ENCODE assay signal across 13 cellular contexts in the genomic region with DNA sequence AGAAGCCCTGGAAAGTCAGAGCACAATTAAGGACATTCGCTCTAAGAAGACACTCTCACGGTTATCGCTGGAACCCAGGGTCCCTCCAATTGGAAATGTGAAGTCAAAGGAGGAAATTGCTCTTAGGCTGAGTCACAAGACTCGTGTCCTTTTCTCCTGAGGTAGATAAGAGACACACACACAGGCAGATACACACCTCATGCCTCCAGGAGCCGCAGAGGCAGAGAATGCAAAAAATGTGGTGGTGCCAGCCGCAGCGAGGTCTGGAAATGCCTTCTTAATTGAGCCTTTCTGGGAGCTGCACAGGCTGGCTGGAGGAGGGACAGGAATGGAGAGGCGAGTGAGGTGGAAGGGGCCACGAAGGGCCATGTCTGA.
DNase-seq lines count a peak whose midpoint lies in the region; ATAC-seq, FAIRE-seq and TF ChIP-seq lines count a peak whose summit lies in the region.
"Had no signal": no experiment of that assay in that cellular context is flagged by ENCODE, and none has a peak within 500 bp of the region (broad histone marks: within the 10 kb centered on the region; RNA-seq: fewer than 3 reads in every experiment).

No MANE protein-coding gene starts in this region.

- H4K5ac ChIP-seq in H1 (ENCODE audit: insufficient read length, low read depth, low read length), result no peak overlapping the region

- POLR2A ChIA-PET in Caco-2 (lab: Charles Lee) (interaction anchor here (0.6 to 2.1 kb wide), 5 partner anchors 62 to 539 kb away, joined by 3 to 13 read pairs (median 3); no protein-coding TSS in a partner anchor), H1 (lab: Charles Lee; ENCODE audit: partially characterized antibody) (interaction anchor here (1.4 to 4.7 kb wide), 2 partner anchors 26 to 355 kb away, joined by 4 to 19 read pairs; a partner anchor contains a TSS)

- H3K56ac ChIP-seq in H1 (replicated peaks; ENCODE audit: insufficient read length, low read depth, low read length), result no peak overlapping the region

- peaks cover 15% of the 10 kb centered on the region for H3K36me3 Mint-ChIP-seq in Caco-2 (ENCODE audit: insufficient read depth, unreplicated experiment)
- no peaks in the 10 kb centered on the region for H3K36me3 Mint-ChIP-seq in natural killer cell treated with Interleukin-12 subunit alpha and Interleukin-12 subunit beta and Interleukin-15 and Interleukin-18, amount 100 ng/mL, for 72 hours

- peak overlapping the region; percentile 98 for H3K27ac Mint-ChIP-seq in Caco-2 (ENCODE audit: unreplicated experiment)
- H3K27ac Mint-ChIP-seq in natural killer cell treated with Interleukin-12 subunit alpha and Interleukin-12 subunit beta and Interleukin-15 and Interleukin-18, amount 100 ng/mL, for 72 hours, result no peak overlapping the region
- H3K27ac Mint-ChIP-seq: activated T-helper 17 cell treated with anti-CD3 and anti-CD28 coated beads, Interleukin-2, amount 50 U/mL, for 72 hours had no signal

- no peak overlapping the region for H4K8ac ChIP-seq in H1 (ENCODE audit: extremely low read depth, insufficient read depth, low read length)

- H3K18ac ChIP-seq in H1 (ENCODE audit: extremely low read depth, low read length), result peak overlapping the region; percentile 10

- no peak overlapping the region for H2BK120ac ChIP-seq in H1 (replicated peaks; ENCODE audit: low read depth, low read length)

- intact Hi-C loops in Caco-2 (cut with micrococcal nuclease; ENCODE audit: unreplicated experiment) (loop anchor here (1.0 to 10.0 kb wide), 10 partner anchors 31 to 533 kb away; no protein-coding TSS in a partner anchor), mucosa of descending colon (cut with DNase I, micrococcal nuclease) (loop anchor here (5.0 to 10.0 kb wide), 3 partner anchors 355 to 535 kb away; a partner anchor contains a TSS)

- H3K79me2 ChIP-seq in H1 (ENCODE audit: control insufficient read depth in 1 of 2, insufficient read depth in 2 of 2, low read length in 2 of 2), result no peaks in the 10 kb centered on the region

- H3K9ac ChIP-seq in H1 (replicated peaks in 1 of 4; ENCODE audit: extremely low read depth in 1 of 4, low read depth in 3 of 4, low read length in 3 of 4), result no peak overlapping the region

- H3K9me3 ChIP-seq in Caco-2 (no peaks in the 10 kb centered on the region), H1 (ENCODE audit: insufficient read depth in 2 of 2, low read depth in 1 of 2, low read length in 1 of 2) (no peaks in the 10 kb centered on the region), mucosa of descending colon (no peaks in the 10 kb centered on the region)
- H3K9me3 ChIP-seq: suprapubic skin had no signal

- H3K27me3 ChIP-seq in Caco-2 (replicated peaks; ENCODE audit: control insufficient read depth, insufficient read depth, low read length) (no peaks in the 10 kb centered on the region), H1 (replicated peaks in 1 of 4; ENCODE audit: control insufficient read depth in 3 of 4, extremely low read depth in 1 of 4, insufficient read depth in 3 of 4, low read length in 3 of 4) (peaks cover 0 to 17% (median 4%) of the 10 kb centered on the region in 4 experiments; a peak in 5 of 7 replicates)

- no peaks in the 10 kb centered on the region; the same call in 1 of the 2 replicates for H3K23me2 ChIP-seq in H1 (ENCODE audit: low read depth, low read length)

- no peak for TF ChIP-seq RAD21 in H1 (IDR thresholded peaks at IDR 0.05 in 1 of 2, conservative IDR thresholded peaks at IDR 0.05 in 1 of 2; ENCODE audit: low read depth in 2 of 2, low read length in 2 of 2)

- H3K36me3 ChIP-seq in Caco-2 (ENCODE audit: control insufficient read depth, insufficient read depth, low read length) (no peaks in the 10 kb centered on the region), H1 (ENCODE audit: control insufficient read depth in 2 of 4, insufficient read depth in 4 of 4, low read length in 3 of 4) (no peaks in the 10 kb centered on the region), mucosa of descending colon (ENCODE audit: low read depth) (no peaks in the 10 kb centered on the region)
- H3K36me3 ChIP-seq: suprapubic skin had no signal

- no peaks in the 10 kb centered on the region for H3K79me1 ChIP-seq in H1 (ENCODE audit: low read depth, low read length)

- no peak for TF ChIP-seq EP300 in H1 (IDR thresholded peaks at IDR 0.05; ENCODE audit: borderline replicate concordance in 1 of 2, low read depth in 2 of 2, low read length in 2 of 2)

- H3K9me3 Mint-ChIP-seq in Caco-2 (ENCODE audit: unreplicated experiment), result peaks cover 8% of the 10 kb centered on the region
- no peaks in the 10 kb centered on the region for H3K9me3 Mint-ChIP-seq in natural killer cell treated with Interleukin-12 subunit alpha and Interleukin-12 subunit beta and Interleukin-15 and Interleukin-18, amount 100 ng/mL, for 72 hours
- H3K9me3 Mint-ChIP-seq: activated T-helper 17 cell treated with anti-CD3 and anti-CD28 coated beads, Interleukin-2, amount 50 U/mL, for 72 hours had no signal

- FAIRE-seq in H1 (lab: Jason Lieb, UNC), result no peak

- H3K4me3 ChIP-seq in Caco-2 (ENCODE audit: low read depth, low read length) (no peak overlapping the region), H1 (ENCODE audit: extremely low read depth in 1 of 4, insufficient read depth in 2 of 4, low read depth in 3 of 4, low read length in 4 of 4) (no peak overlapping the region), mucosa of descending colon (no peak overlapping the region)
- H3K4me3 ChIP-seq: suprapubic skin had no signal

- H2BK5ac ChIP-seq in H1 (ENCODE audit: low read depth, low read length), result no peak overlapping the region

- in situ Hi-C loops in KBM-7 (cut with MboI; ENCODE audit: low pct_unique_long_range_greater_than_20kb, low sequenced_read_pairs), result loop anchor here (10.0 kb wide), 1 partner anchor 533 kb away; no protein-coding TSS in a partner anchor

- H3K4me3 Mint-ChIP-seq in Caco-2 (ENCODE audit: unreplicated experiment), result peak overlapping the region; percentile 62
- no peak overlapping the region for H3K4me3 Mint-ChIP-seq in natural killer cell treated with Interleukin-12 subunit alpha and Interleukin-12 subunit beta and Interleukin-15 and Interleukin-18, amount 100 ng/mL, for 72 hours
- H3K4me3 Mint-ChIP-seq: activated T-helper 17 cell treated with anti-CD3 and anti-CD28 coated beads, Interleukin-2, amount 50 U/mL, for 72 hours had no signal

- H3K4me2 ChIP-seq in H1 (ENCODE audit: insufficient read depth in 1 of 2, low read depth in 2 of 2, low read length in 2 of 2), result no peak overlapping the region

- 0 out of 2 replicates have a peak overlapping the region, but pooled peaks have one; percentile 6 for H2BK20ac ChIP-seq in H1 (ENCODE audit: low read length)

- no peak for TF ChIP-seq CTCF in Caco-2 (IDR thresholded peaks at IDR 0.05; ENCODE audit: insufficient read depth in 1 of 2, low read depth in 1 of 2, low read length in 1 of 2, severe bottlenecking in 1 of 2, unreplicated experiment in 1 of 2)
- TF ChIP-seq CTCF in H1 (IDR thresholded peaks at IDR 0.05; ENCODE audit: control extremely low read depth in 1 of 3, insufficient read depth in 1 of 3, low read depth in 1 of 3, low read length in 3 of 3), result no peak
- TF ChIP-seq CTCF in mucosa of descending colon (IDR thresholded peaks at IDR 0.05), result no peak
- no peak for TF ChIP-seq CTCF in omental fat pad (IDR thresholded peaks at IDR 0.05)

- no peaks in the 10 kb centered on the region for H4K20me1 ChIP-seq in H1 (replicated peaks in 1 of 2; ENCODE audit: control insufficient read depth in 1 of 2, insufficient read depth in 2 of 2, low read length in 2 of 2)

- no peak overlapping the region for H2AK5ac ChIP-seq in H1 (ENCODE audit: low read depth, low read length)

- H2BK15ac ChIP-seq in H1 (ENCODE audit: low read length), result no peak overlapping the region

- H3K4ac ChIP-seq in H1 (replicated peaks; ENCODE audit: insufficient read length, low read depth, low read length), result no peak overlapping the region

- peak; percentile 77 for ATAC-seq in mucosa of descending colon
- no peak for ATAC-seq in natural killer cell treated with Interleukin-12 subunit alpha and Interleukin-12 subunit beta and Interleukin-15 and Interleukin-18, amount 100 ng/mL, for 72 hours
- ATAC-seq in omental fat pad (ENCODE audit: low FRiP score), result no peak
- ATAC-seq: activated T-helper 17 cell treated with anti-CD3 and anti-CD28 coated beads, Interleukin-2, amount 50 U/mL, for 72 hours had no signal

- H2AFZ ChIP-seq in H1 (ENCODE audit: low read length), result no peak overlapping the region

- peak; percentile 89 to 96 for DNase-seq in Caco-2
- peak; percentile 26 for DNase-seq in NCI-H526 treated with DMSO at 0.1 percent for 48 hours (lab: John Stamatoyannopoulos, UW)
- no peak for DNase-seq in H1 (ENCODE audit: low read depth in 1 of 2, low spot score in 2 of 2)
- peak in 2 of 3 donors; percentile 27 to 44 for DNase-seq in mucosa of descending colon
- no peak for DNase-seq in natural killer cell treated with Interleukin-12 subunit alpha and Interleukin-12 subunit beta and Interleukin-15 and Interleukin-18, amount 100 ng/mL, for 72 hours (ENCODE audit: low spot score)
- DNase-seq in occipital lobe (lab: John Stamatoyannopoulos, UW), result no peak
- DNase-seq in KBM-7, result no peak
- DNase-seq in omental fat pad (ENCODE audit: low spot score), result no peak
- DNase-seq: AML-193, NCI-H2171, SHP77 had no signal

- no peak overlapping the region for H3K14ac ChIP-seq in H1 (ENCODE audit: insufficient read length)

- no peak overlapping the region for H3K27ac ChIP-seq in H1 (ENCODE audit: low read depth, low read length)
- H3K27ac ChIP-seq: suprapubic skin had no signal

- peaks cover 67% of the 10 kb centered on the region for H3K4me1 ChIP-seq in Caco-2
- peaks cover 4 to 13% (median 11%) of the 10 kb centered on the region in 4 experiments for H3K4me1 ChIP-seq in H1 (replicated peaks in 1 of 4; ENCODE audit: control insufficient read depth in 3 of 4, insufficient read depth in 4 of 4, low read length in 3 of 4)
- peaks cover 5% of the 10 kb centered on the region for H3K4me1 ChIP-seq in mucosa of descending colon (ENCODE audit: low read depth)

- H3K27me3 Mint-ChIP-seq in Caco-2 (ENCODE audit: insufficient read depth, unreplicated experiment), result no peaks in the 10 kb centered on the region
- peaks cover 39 to 63% of the 10 kb centered on the region in 2 donors for H3K27me3 Mint-ChIP-seq in natural killer cell treated with Interleukin-12 subunit alpha and Interleukin-12 subunit beta and Interleukin-15 and Interleukin-18, amount 100 ng/mL, for 72 hours

- CTCF ChIA-PET in Caco-2 (lab: Charles Lee), result interaction anchor here (1.1 to 3.9 kb wide), 5 partner anchors 62 to 533 kb away, joined by 3 to 42 read pairs (median 9); no protein-coding TSS in a partner anchor
- CTCF ChIA-PET in H1 (lab: Charles Lee; ENCODE audit: partially characterized antibody), result interaction anchor here (0.6 to 6.3 kb wide), 12 partner anchors 18 to 548 kb away, joined by 3 to 64 read pairs (median 4); no protein-coding TSS in a partner anchor

- peak overlapping the region; percentile 26 for H4K91ac ChIP-seq in H1 (replicated peaks; ENCODE audit: insufficient read length, low read length)

- 82% methylated on average over 9 of the region's 9 CpGs; no CpG with 5 or more reads in 1 of the 2 experiments for WGBS in H1 (ENCODE audit: extremely low coverage in 1 of 2, insufficient coverage in 1 of 2, insufficient read length in 1 of 2, insufficient replicate concordance in 2 of 2, low coverage in 1 of 2, low lambda C conversion rate in 2 of 2, missing lambda C conversion rate in 1 of 2), 2 experiments

- no peak for TF ChIP-seq POLR2A in H1 (IDR thresholded peaks at IDR 0.05; ENCODE audit: control extremely low read depth in 1 of 2, low read depth in 2 of 2, low read length in 2 of 2)

- H2BK12ac ChIP-seq in H1 (ENCODE audit: low read depth, low read length), result peak overlapping the region; percentile 91; the same call in 1 of the 2 replicates

- BruUV-seq in Caco-2 (replicated peaks; lab: Mats Ljungman, UMichigan), result no TSS peak

- H3K4me1 Mint-ChIP-seq in Caco-2 (ENCODE audit: low read depth, unreplicated experiment), result peaks cover 67% of the 10 kb centered on the region
- no peaks in the 10 kb centered on the region for H3K4me1 Mint-ChIP-seq in natural killer cell treated with Interleukin-12 subunit alpha and Interleukin-12 subunit beta and Interleukin-15 and Interleukin-18, amount 100 ng/mL, for 72 hours (ENCODE audit: low read depth in 2 of 2)
- H3K4me1 Mint-ChIP-seq: activated T-helper 17 cell treated with anti-CD3 and anti-CD28 coated beads, Interleukin-2, amount 50 U/mL, for 72 hours had no signal

- H3K23ac ChIP-seq in H1 (ENCODE audit: insufficient read length), result no peak overlapping the region

Comparison
In these comparisons a context has a peak if more than half of its experiments do, and no peak if none do; other contexts are left out.
1. DNase-seq: peak in Caco-2 (2 of 2), NCI-H526 treated with DMSO at 0.1 percent for 48 hours (single experiment) and mucosa of descending colon (2 of 3); none in H1 (0 of 2), natural killer cell treated with Interleukin-12 subunit alpha and Interleukin-12 subunit beta and Interleukin-15 and Interleukin-18, amount 100 ng/mL, for 72 hours (single experiment), occipital lobe (single experiment), KBM-7 (single experiment) and omental fat pad (single experiment).